ENCODE assay signal across 8 cellular contexts in genomic region chr17:7685533-7686220, GRCh38. TPM values are rescaled to one million over a fixed set of nuclear protein-coding genes. Genes with fewer than 3 reads are reported as not detected.
DNase-seq lines count a peak whose midpoint lies in the region; ATAC-seq and TF ChIP-seq lines count a peak whose summit lies in the region.

No MANE protein-coding gene starts in this region.

- CTCF ChIA-PET in AG04450 (lab: Charles Lee), result interaction anchor here (0.5 to 6.0 kb wide), 10 partner anchors 13 to 96 kb away, joined by 3 to 134 read pairs (median 5); partner anchors contain the start of gene SHBG

- H3K36me3 ChIP-seq in colonic mucosa, result no peaks in the 10 kb centered on the region

- H3K9me3 ChIP-seq in AG04450 (ENCODE audit: control insufficient read depth, insufficient read depth, low read length) (no peaks in the 10 kb centered on the region), colonic mucosa (no peaks in the 10 kb centered on the region)

- H3K27me3 ChIP-seq in AG04450 (ENCODE audit: control insufficient read depth, insufficient read depth, low read length) (no peaks in the 10 kb centered on the region), colonic mucosa (no peaks in the 10 kb centered on the region)

- peak overlapping the region; percentile 71 to 100 for H3K9ac ChIP-seq in colonic mucosa (ENCODE audit: low read depth in 2 of 2, low read length in 2 of 2)

- DNase-seq in AG04450 (ENCODE audit: low read depth, low spot score) (peak; percentile 76), NCI-H446 (lab: John Stamatoyannopoulos, UW) (peak; percentile 90 to 91), colonic mucosa (peak; percentile 96), left kidney (ENCODE audit: low read depth, low spot score) (peak; percentile 97)
- peak; percentile 94 for DNase-seq in activated CD4-positive, alpha-beta T cell treated with anti-CD3 and anti-CD28 coated beads for 48 hours
- peak; percentile 92 for DNase-seq in stimulated activated CD4-positive, alpha-beta T cell treated with anti-CD3 and anti-CD28 coated beads, Interleukin-1b, Interleukin-23, amount 100 ng/mL, for 48 hours

- H3K4me3 ChIP-seq in AG04450 (ENCODE audit: low read depth, low read length) (peak overlapping the region; percentile 97), colonic mucosa (peak overlapping the region; percentile 76)

- H3K27ac ChIP-seq in AG04450 (ENCODE audit: low read depth, low read length), result peak overlapping the region; percentile 99
- peak overlapping the region; percentile 97 for H3K27ac ChIP-seq in colonic mucosa

- intact Hi-C loops in colonic mucosa (cut with DNase I), result loop anchor here (5.0 kb wide), 1 partner anchor 53 kb away; the partner anchor contains the start of gene SHBG

- peak; percentile 37 for ATAC-seq in GM18870 (IDR thresholded peaks at IDR 0.05; ENCODE audit: unreplicated experiment)
- peak; percentile 43 for ATAC-seq in HG03159 (IDR thresholded peaks at IDR 0.05; ENCODE audit: unreplicated experiment)

- peaks cover 11% of the 10 kb centered on the region for H3K4me1 ChIP-seq in colonic mucosa

- TF ChIP-seq CTCF in AG04450 (IDR thresholded peaks at IDR 0.05; ENCODE audit: low read depth, low read length), result no peak
- TF ChIP-seq CTCF in colonic mucosa (IDR thresholded peaks at IDR 0.05), result no peak

- POLR2A ChIA-PET in AG04450 (lab: Yijun Ruan, JAX), result interaction anchor here (0.6 to 4.9 kb wide), 16 partner anchors 18 to 452 kb away, joined by 3 to 40 read pairs (median 4); partner anchors contain the start of genes ATP1B2, CD68, DVL2 and FXR2

RNA-seq across cellular contexts. Expression of gene TP53, which starts 1.6 kb away (rescaled TPM):
- polyA plus RNA-seq in AG04450 (2011; rRNA removed), result 40.7 and 48.9 TPM in 2 replicates
- polyA minus RNA-seq in AG04450 (2011; rRNA and poly(A)+ RNA removed), result 54.7 and 63.4 TPM in 2 replicates
- total RNA-seq in colonic mucosa, result 10 to 100 TPM; 64.3 to 90.0 TPM

RNA-seq across cellular contexts. Expression of gene WRAP53, which starts 2.6 kb away (rescaled TPM):
- polyA plus RNA-seq in AG04450 (2011; rRNA removed), result 4.1 and 4.5 TPM in 2 replicates
- 3.1 and 3.7 TPM in 2 replicates for polyA minus RNA-seq in AG04450 (2011; rRNA and poly(A)+ RNA removed)
- 10 to 100 TPM in 1 of 2 donors, 1 to 10 TPM in 1; 6.0 to 22.6 TPM for total RNA-seq in colonic mucosa

RNA-seq across cellular contexts. Expression of gene EFNB3, which starts 19.3 kb away (rescaled TPM):
- 7.2 and 7.7 TPM in 2 replicates for polyA plus RNA-seq in AG04450 (2011; rRNA removed)
- 5.3 and 6.7 TPM in 2 replicates for polyA minus RNA-seq in AG04450 (2011; rRNA and poly(A)+ RNA removed)
- under 1 TPM; 0.42 to 0.82 TPM for total RNA-seq in colonic mucosa

RNA-seq across cellular contexts. Expression of gene DNAH2, which starts 31.9 kb away (rescaled TPM):
- 0.04 and 0.06 TPM in 2 replicates for polyA plus RNA-seq in AG04450 (2011; rRNA removed)
- polyA minus RNA-seq in AG04450 (2011; rRNA and poly(A)+ RNA removed), result 0.09 TPM in 2 replicates
- under 1 TPM; 0.32 to 0.62 TPM for total RNA-seq in colonic mucosa

RNA-seq across cellular contexts. Expression of gene ATP1B2, which starts 35.0 kb away (rescaled TPM):
- polyA plus RNA-seq in AG04450 (2011; rRNA removed), result 0.05 and 0.11 TPM in 2 replicates
- polyA minus RNA-seq in AG04450 (2011; rRNA and poly(A)+ RNA removed), result 0.32 TPM in 1 of 2 replicates, not detected in the other
- total RNA-seq in colonic mucosa, result 1 to 10 TPM in 1 of 2 donors, under 1 TPM in 1; 0.54 to 1.4 TPM

Comparison
In these comparisons a context has a peak if more than half of its experiments do, and no peak if none do; other contexts are left out.
1. Peak in every context shown above with its lines: DNase-seq, ATAC-seq, H3K4me3 ChIP-seq and H3K27ac ChIP-seq.